2 cellular contexts compared by ENCODE assay signal in genomic region chr10:126379166-126379565, GRCh38. TPM values are rescaled to one million over a fixed set of nuclear protein-coding genes. Genes with fewer than 3 reads are reported as not detected.
"Had no signal": no experiment of that assay in that cellular context is flagged by ENCODE, and none has a peak within 500 bp of the region (broad histone marks: within the 10 kb centered on the region; RNA-seq: fewer than 3 reads in every experiment).

No MANE protein-coding gene starts in this region.

RNA-seq across cellular contexts. Expression of gene ADAM12, which starts 9.1 kb away (rescaled TPM):
- total RNA-seq: left lobe of liver had no signal
- polyA plus RNA-seq: naive thymus-derived CD4-positive, alpha-beta T cell had no signal
